In genomic region chr5:180467028-180467427, GRCh38 we compare ENCODE assay signal across 2 cellular contexts.
A peak's percentile ranks its signal among the peaks of the same experiment; 100 is the strongest.
TF ChIP-seq lines count a peak whose summit lies in the region.

No MANE protein-coding gene starts in this region.

TF ChIP-seq in HEK293, 187 proteins besides CTCF, POLR2A, EP300 and RAD21:
- TF ChIP-seq PRDM10 (tag by site-specific recombination; IDR thresholded peaks at IDR 0.05) (no peak), ZNF449 (tag by site-specific recombination; IDR thresholded peaks at IDR 0.05) (no peak), ZNF623 (tag by site-specific recombination; IDR thresholded peaks at IDR 0.05) (peak; percentile 46; the same call in 1 of the 2 replicates), KLF1 (tag by site-specific recombination; IDR thresholded peaks at IDR 0.05) (peak; percentile 89), ZNF629 (tag by site-specific recombination; IDR thresholded peaks at IDR 0.05) (no peak)
TF ChIP-seq in HEK293: peak in this region for 2.

TF ChIP-seq in WTC11, 78 proteins besides CTCF, POLR2A, EP300 and RAD21 (continued from another document):
- TF ChIP-seq ZBTB43 (CRISPR knock-in tag; IDR thresholded peaks at IDR 0.05) = no peak
- no peak for TF ChIP-seq NR3C1 (CRISPR knock-in tag; conservative IDR thresholded peaks at IDR 0.05; ENCODE audit: low read depth)
- TF ChIP-seq MLX (CRISPR knock-in tag; IDR thresholded peaks at IDR 0.05) = no peak
- TF ChIP-seq TP53 (CRISPR knock-in tag; IDR thresholded peaks at IDR 0.05) = no peak
- no peak for TF ChIP-seq ZNF532 (CRISPR knock-in tag; IDR thresholded peaks at IDR 0.05; ENCODE audit: borderline replicate concordance)
- no peak for TF ChIP-seq GRHL2 (CRISPR knock-in tag; IDR thresholded peaks at IDR 0.05; ENCODE audit: insufficient replicate concordance, severe bottlenecking)
